In genomic region chr7:139757968-139758367, GRCh38 we compare ENCODE assay signal across 23 cellular contexts.
"Had no signal": no experiment of that assay in that cellular context is flagged by ENCODE, and none has a peak within 500 bp of the region (broad histone marks: within the 10 kb centered on the region; RNA-seq: fewer than 3 reads in every experiment).

No MANE protein-coding gene starts in this region.

- DNase-seq: effector CD4-positive, alpha-beta T cell; erythroblast; foreskin melanocyte; head of caudate nucleus; hippocampal formation; kidney glomerular epithelial cell; left lung; lower lobe of right lung; nephron progenitor cell; stimulated activated CD4-positive, alpha-beta T cell treated with anti-CD3 and anti-CD28 coated beads, Interleukin-12 subunit alpha, Interleukin-12 subunit beta, amount 100 ng/mL, for 4 hours; stimulated activated CD4-positive, alpha-beta T cell treated with anti-CD3 and anti-CD28 coated beads, Interleukin-2, amount 100 ng/mL, for 48 hours; stimulated activated naive CD4-positive, alpha-beta T cell treated with Interleukin-2 at 50 U/mL for 16 hours; thyroid gland had no signal

- ATAC-seq: left lung, lower lobe of right lung had no signal

- H3K27me3 ChIP-seq: left lung, right atrium auricular region, suprapubic skin, thyroid gland had no signal

- H3K4me3 Mint-ChIP-seq: endodermal cell, memory B cell, mesothelial cell of epicardium, nephron progenitor cell, type B pancreatic cell had no signal

- H3K9me3 Mint-ChIP-seq: endodermal cell, memory B cell, mesothelial cell of epicardium, type B pancreatic cell had no signal

- H3K27me3 Mint-ChIP-seq: memory B cell, type B pancreatic cell had no signal

- H3K9me3 ChIP-seq: left lung, lower lobe of right lung, right atrium auricular region, suprapubic skin, thyroid gland had no signal

- H3K4me1 ChIP-seq: suprapubic skin had no signal

- FAIRE-seq: endothelial cell of umbilical vein, small intestine, urothelium cell line had no signal

- H3K27ac ChIP-seq: coronary artery, left lung, lower lobe of right lung, right atrium auricular region, suprapubic skin, thyroid gland had no signal

- H3K36me3 ChIP-seq: right atrium auricular region, suprapubic skin, thyroid gland had no signal

- H3K4me3 ChIP-seq: coronary artery, left lung, lower lobe of right lung, right atrium auricular region, suprapubic skin, thyroid gland had no signal

- H3K27ac Mint-ChIP-seq: endodermal cell, memory B cell, mesothelial cell of epicardium, nephron progenitor cell, type B pancreatic cell had no signal
